Comparison of ENCODE assay signal across 28 cellular contexts in genomic region chr20:15507151-15507550, GRCh38.
"Had no signal": no experiment of that assay in that cellular context is flagged by ENCODE, and none has a peak within 500 bp of the region (broad histone marks: within the 10 kb centered on the region; RNA-seq: fewer than 3 reads in every experiment).

No MANE protein-coding gene starts in this region.

- H3K27me3 ChIP-seq: colonic mucosa, dorsolateral prefrontal cortex, esophagus muscularis mucosa, esophagus squamous epithelium, foreskin keratinocyte, gastrocnemius medialis, gastroesophageal sphincter, heart right ventricle had no signal

- H3K36me3 ChIP-seq: colonic mucosa, esophagus muscularis mucosa, esophagus squamous epithelium, gastrocnemius medialis, gastroesophageal sphincter, heart left ventricle, heart right ventricle had no signal

- ATAC-seq: effector memory CD8-positive, alpha-beta T cell; esophagus mucosa; foreskin keratinocyte; gastrocnemius medialis; gastroesophageal sphincter; heart left ventricle; heart right ventricle had no signal

- H3K27ac ChIP-seq: colonic mucosa, coronary artery, epithelial cell of prostate, esophagus muscularis mucosa, esophagus squamous epithelium, foreskin keratinocyte, gastrocnemius medialis, gastroesophageal sphincter, heart left ventricle, heart right ventricle had no signal

- DNase-seq: colonic mucosa; cortex of kidney; dermis blood vessel endothelial cell; dorsolateral prefrontal cortex; effector CD4-positive, alpha-beta T cell; effector CD8-positive, alpha-beta T cell; effector memory CD4-positive, alpha-beta T cell; effector memory CD8-positive, alpha-beta T cell; endodermal cell; erythroblast; esophagus squamous epithelium; foreskin fibroblast; foreskin keratinocyte; foreskin melanocyte; gastrocnemius medialis; glutamatergic neuron; heart left ventricle; heart right ventricle had no signal

- H3K4me3 ChIP-seq: colonic mucosa, coronary artery, dorsolateral prefrontal cortex, esophagus muscularis mucosa, esophagus squamous epithelium, gastrocnemius medialis, gastroesophageal sphincter, heart left ventricle, heart right ventricle had no signal

- FAIRE-seq: colon, endometrium, endothelial cell of umbilical vein, frontal cortex had no signal

- H3K4me3 Mint-ChIP-seq: dendritic cell treated with granulocyte-macrophage colony-stimulating factor and Interleukin-4, amounts not matched to agents 40 ng/mL and 50 ng/mL, for 4 days; effector memory CD8-positive, alpha-beta T cell; endodermal cell had no signal

- H3K9me3 Mint-ChIP-seq: endodermal cell had no signal

- H3K27ac Mint-ChIP-seq: dendritic cell treated with granulocyte-macrophage colony-stimulating factor and Interleukin-4, amounts not matched to agents 40 ng/mL and 50 ng/mL, for 4 days; effector memory CD8-positive, alpha-beta T cell; endodermal cell had no signal

- H3K27me3 Mint-ChIP-seq: dendritic cell treated with granulocyte-macrophage colony-stimulating factor and Interleukin-4, amounts not matched to agents 40 ng/mL and 50 ng/mL, for 4 days; effector memory CD8-positive, alpha-beta T cell had no signal

- H3K4me1 ChIP-seq: colonic mucosa, esophagus muscularis mucosa, esophagus squamous epithelium, foreskin keratinocyte, gastrocnemius medialis, gastroesophageal sphincter, heart left ventricle, heart right ventricle had no signal

- H3K9me3 ChIP-seq: colonic mucosa, esophagus muscularis mucosa, esophagus squamous epithelium, gastrocnemius medialis, gastroesophageal sphincter, heart left ventricle had no signal
